Comparison of ENCODE assay signal across 20 cellular contexts in genomic region chr12:95129115-95129514, GRCh38. TPM values are rescaled to one million over a fixed set of nuclear protein-coding genes. Genes with fewer than 3 reads are reported as not detected.
DNase-seq lines count a peak whose midpoint lies in the region; ATAC-seq and TF ChIP-seq lines count a peak whose summit lies in the region.
"Had no signal": no experiment of that assay in that cellular context is flagged by ENCODE, and none has a peak within 500 bp of the region (broad histone marks: within the 10 kb centered on the region; RNA-seq: fewer than 3 reads in every experiment).

No MANE protein-coding gene starts in this region.

- POLR2A ChIA-PET in HEK293 (lab: Yijun Ruan, JAX) = no interaction called here

- H3K4me1 ChIP-seq in HEK293 (ENCODE audit: control insufficient read depth, insufficient read depth, low read length) = peaks cover 7% of the 10 kb centered on the region
- H3K4me1 ChIP-seq in mesodermal cell (ENCODE audit: control insufficient read depth, insufficient read depth, low read length, poor library complexity, severe bottlenecking) = peaks cover 14% of the 10 kb centered on the region
- H3K4me1 ChIP-seq: BE2C, BLaER1 had no signal

- no peaks in the 10 kb centered on the region for H3K27me3 Mint-ChIP-seq in progenitor cell of endocrine pancreas
- H3K27me3 Mint-ChIP-seq: CD4-positive, alpha-beta memory T cell; CD8-positive, alpha-beta memory T cell had no signal

- DNase-seq in progenitor cell of endocrine pancreas (ENCODE audit: low spot score, unreplicated experiment) (no peak), activated gamma-delta T cell treated with Interleukin-2 at 50 U/mL for 16 hours (no peak), HCEC 1CT (no peak)
- no peak for DNase-seq in activated CD4-positive, CD25-positive, alpha-beta regulatory T cell (lab: John Stamatoyannopoulos, UW)
- DNase-seq: 8988T; ACHN; BE2C; C1 segment of cervical spinal cord; Calu3; CD4-positive, alpha-beta memory T cell; CD4-positive, CD25-positive, alpha-beta regulatory T cell; CD8-positive, alpha-beta memory T cell; COR-L47; DMS79 treated with DMSO at 0.1 percent for 48 hours; GF-D8 had no signal

- 100% methylated on average over 1 to 2 of the region's 2 CpGs for WGBS in mesodermal cell (ENCODE audit: insufficient coverage in 2 of 2), 2 experiments

- peak overlapping the region; percentile 21 for H3K27ac Mint-ChIP-seq in progenitor cell of endocrine pancreas
- H3K27ac Mint-ChIP-seq: CD4-positive, alpha-beta memory T cell; CD4-positive, CD25-positive, alpha-beta regulatory T cell; CD8-positive, alpha-beta memory T cell had no signal

- no peaks in the 10 kb centered on the region for H3K9me3 Mint-ChIP-seq in progenitor cell of endocrine pancreas (ENCODE audit: low read depth)
- H3K9me3 Mint-ChIP-seq: CD4-positive, alpha-beta memory T cell; CD4-positive, CD25-positive, alpha-beta regulatory T cell; CD8-positive, alpha-beta memory T cell had no signal

- H3K27ac ChIP-seq in HEK293 (ENCODE audit: extremely low read depth, low read depth, low read length) (no peak overlapping the region), mesodermal cell (ENCODE audit: low read depth, low read length, severe bottlenecking) (peak overlapping the region; percentile 45)
- H3K27ac ChIP-seq: BLaER1 had no signal

- H3K4me1 Mint-ChIP-seq in progenitor cell of endocrine pancreas (ENCODE audit: low read depth) = peaks cover 3% of the 10 kb centered on the region
- H3K4me1 Mint-ChIP-seq: CD4-positive, alpha-beta memory T cell; CD4-positive, CD25-positive, alpha-beta regulatory T cell; CD8-positive, alpha-beta memory T cell had no signal

- no peak overlapping the region for H3K4me3 Mint-ChIP-seq in progenitor cell of endocrine pancreas (ENCODE audit: low read depth)
- H3K4me3 Mint-ChIP-seq: CD14-positive monocyte; CD4-positive, alpha-beta memory T cell; CD4-positive, CD25-positive, alpha-beta regulatory T cell; CD8-positive, alpha-beta memory T cell had no signal

- ATAC-seq in HG03045 (IDR thresholded peaks at IDR 0.05; ENCODE audit: unreplicated experiment) = no peak

- CTCF ChIA-PET in HEK293 (lab: Yijun Ruan, JAX) = interaction anchor here (0.6 kb wide), 1 partner anchor 170 kb away, joined by 4 read pairs; no protein-coding TSS in a partner anchor

- H3K36me3 ChIP-seq in HEK293 (ENCODE audit: control insufficient read depth in 2 of 2, insufficient read depth in 1 of 2, low read length in 2 of 2) (no peaks in the 10 kb centered on the region), mesodermal cell (ENCODE audit: control insufficient read depth, insufficient read depth, low read length) (peaks cover 71% of the 10 kb centered on the region)
- H3K36me3 ChIP-seq: BE2C had no signal

- H3K4me3 ChIP-seq in HEK293 (ENCODE audit: low read depth, low read length) (no peak overlapping the region), mesodermal cell (ENCODE audit: extremely low read depth, insufficient read depth, low read length, poor library complexity, severe bottlenecking) (no peak overlapping the region)
- H3K4me3 ChIP-seq: BLaER1 had no signal

- peaks cover 36% of the 10 kb centered on the region for H3K36me3 Mint-ChIP-seq in progenitor cell of endocrine pancreas (ENCODE audit: insufficient read depth)
- H3K36me3 Mint-ChIP-seq: CD4-positive, alpha-beta memory T cell; CD4-positive, CD25-positive, alpha-beta regulatory T cell; CD8-positive, alpha-beta memory T cell had no signal

- H3K9me3 ChIP-seq in HEK293 (ENCODE audit: control insufficient read depth, insufficient read depth, low read depth, low read length) (no peaks in the 10 kb centered on the region), mesodermal cell (ENCODE audit: control insufficient read depth, low read length) (no peaks in the 10 kb centered on the region)
- H3K9me3 ChIP-seq: BE2C, BLaER1 had no signal

- TF ChIP-seq CTCF in HEK293 (tag by site-specific recombination; IDR thresholded peaks at IDR 0.05) (no peak), progenitor cell of endocrine pancreas (IDR thresholded peaks at IDR 0.05; ENCODE audit: unreplicated experiment) (no peak)

TF ChIP-seq in HEK293, 187 proteins besides CTCF, POLR2A, EP300 and RAD21:
- peak; percentile 84 for TF ChIP-seq ZNF366 (tag by site-specific recombination; conservative IDR thresholded peaks at IDR 0.05)
- TF ChIP-seq ZBTB17 (tag by site-specific recombination; IDR thresholded peaks at IDR 0.05) = peak; percentile 46
- peak; percentile 84 for TF ChIP-seq ZBTB44 (tag by site-specific recombination; IDR thresholded peaks at IDR 0.05)
- TF ChIP-seq ZNF792 (tag by site-specific recombination; IDR thresholded peaks at IDR 0.05) = no peak

RNA-seq across cellular contexts. Expression of gene NR2C1, which starts 55.7 kb away (rescaled TPM):
- polyA plus RNA-seq in mesodermal cell (2013, experiment 1 of 2) = 51.2 TPM
- polyA plus RNA-seq in mesodermal cell (2013, experiment 2 of 2) = 57.9 TPM
- 56.8 and 58.9 TPM in 2 replicates for total RNA-seq in progenitor cell of endocrine pancreas
